Comparison of ENCODE assay signal across 28 cellular contexts in the genomic region with DNA sequence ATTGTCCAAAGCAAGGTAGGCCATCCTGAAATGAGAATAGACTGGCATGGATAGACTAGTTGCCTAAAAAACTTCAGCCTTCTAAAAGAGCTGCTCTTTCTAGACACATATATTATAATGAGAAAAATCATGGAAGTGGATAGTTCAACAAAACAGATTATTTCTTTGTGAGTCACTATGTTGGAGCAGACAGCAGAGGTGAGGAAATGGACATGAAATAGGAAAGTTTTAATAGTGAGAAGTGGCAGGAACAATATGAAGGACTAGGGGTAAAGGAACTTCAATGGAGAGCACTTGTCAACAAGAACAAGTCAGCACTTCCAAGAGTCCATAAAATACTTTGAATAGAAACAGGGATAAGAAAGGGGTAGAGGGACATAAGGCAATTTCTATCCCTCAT.
DNase-seq lines count a peak whose midpoint lies in the region; ATAC-seq and TF ChIP-seq lines count a peak whose summit lies in the region.
"Had no signal": no experiment of that assay in that cellular context is flagged by ENCODE, and none has a peak within 500 bp of the region (broad histone marks: within the 10 kb centered on the region; RNA-seq: fewer than 3 reads in every experiment).

No MANE protein-coding gene starts in this region.

- H3K4me2 ChIP-seq in SK-N-SH (peak overlapping the region; percentile 5), GM23338 (no peak overlapping the region)

- H3K36me3 Mint-ChIP-seq in GM23338 (ENCODE audit: low read depth) (no peaks in the 10 kb centered on the region), natural killer cell (no peaks in the 10 kb centered on the region)
- H3K36me3 Mint-ChIP-seq: CD14-positive monocyte; stimulated activated memory B cell treated with anti-CD40 and anti-IgM and Interleukin-4, amounts not matched to agents 10 μg/mL and 1 μg/mL and 100 μg/mL, for 72 hours had no signal

- CTCF ChIA-PET in SK-N-SH (lab: Yijun Ruan, JAX), result no interaction called here

- no peak overlapping the region for H3K4me3 Mint-ChIP-seq in GM23338
- H3K4me3 Mint-ChIP-seq in natural killer cell, result no peak overlapping the region
- H3K4me3 Mint-ChIP-seq: activated naive CD4-positive, alpha-beta T cell treated with anti-CD3 and anti-CD28 coated beads for 36 hours; activated T-cell treated with anti-CD3 and anti-CD28 coated beads, Interleukin-2, amount 50 U/mL, for 72 hours; CD14-positive monocyte; nephron progenitor cell; stimulated activated memory B cell treated with anti-CD40 and anti-IgM and Interleukin-4, amounts not matched to agents 10 μg/mL and 1 μg/mL and 100 μg/mL, for 72 hours; T-helper 1 cell treated with Interleukin-12 subunit alpha and Interleukin-12 subunit beta and Interleukin-4 antibody, amounts not matched to agents 30 μg/mL and 1 μg/mL, for 36 hours had no signal

- H3K4me3 ChIP-seq in SK-N-SH (ENCODE audit: low read depth in 2 of 2, low read length in 1 of 2), result no peak overlapping the region
- H3K4me3 ChIP-seq in cardiac fibroblast (replicated peaks in 1 of 2; ENCODE audit: low read depth in 2 of 2, low read length in 2 of 2), result no peak overlapping the region
- H3K4me3 ChIP-seq in fibroblast of the aortic adventitia (ENCODE audit: low read depth, low read length), result no peak overlapping the region
- H3K4me3 ChIP-seq in GM23338, result no peak overlapping the region
- H3K4me3 ChIP-seq: K562 had no signal

- no peaks in the 10 kb centered on the region for H3K9me3 ChIP-seq in SK-N-SH
- H3K9me3 ChIP-seq: Caco-2 had no signal

- intact Hi-C loops in natural killer cell (cut with micrococcal nuclease), result no loop called here

- H3K36me3 ChIP-seq in SK-N-SH (replicated peaks in 1 of 2; ENCODE audit: control insufficient read depth in 1 of 2, insufficient read depth in 2 of 2, low read length in 1 of 2) (no peaks in the 10 kb centered on the region), GM23338 (ENCODE audit: insufficient read depth) (no peaks in the 10 kb centered on the region)

- H2AFZ ChIP-seq in SK-N-SH (ENCODE audit: low read depth) (no peak overlapping the region), GM23338 (no peak overlapping the region)

- no peak for TF ChIP-seq CTCF in SK-N-SH (IDR thresholded peaks at IDR 0.05)
- no peak for TF ChIP-seq CTCF in cardiac fibroblast (IDR thresholded peaks at IDR 0.05; ENCODE audit: low read depth, low read length)
- TF ChIP-seq CTCF in fibroblast of the aortic adventitia (IDR thresholded peaks at IDR 0.05; ENCODE audit: insufficient read depth, low read length), result no peak
- no peak for TF ChIP-seq CTCF in GM23338 (conservative IDR thresholded peaks at IDR 0.05; ENCODE audit: low read depth in 2 of 2)
- no peak for TF ChIP-seq CTCF in natural killer cell (IDR thresholded peaks at IDR 0.05)

- H3K27ac ChIP-seq in SK-N-SH (ENCODE audit: low read depth in 2 of 2, low read length in 1 of 2) (peak overlapping the region; percentile 28 to 99; a peak in 3 of 4 replicates), GM23338 (ENCODE audit: low read depth) (no peak overlapping the region)
- H3K27ac ChIP-seq: 22Rv1 had no signal

- H3K9me2 ChIP-seq in SK-N-SH, result no peaks in the 10 kb centered on the region
- H3K9me2 ChIP-seq in GM23338 (ENCODE audit: insufficient read depth), result no peaks in the 10 kb centered on the region; the same call in 1 of the 2 replicates

- H3K4me1 Mint-ChIP-seq in GM23338 (no peaks in the 10 kb centered on the region), natural killer cell (no peaks in the 10 kb centered on the region)
- H3K4me1 Mint-ChIP-seq: CD14-positive monocyte; nephron progenitor cell; stimulated activated memory B cell treated with anti-CD40 and anti-IgM and Interleukin-4, amounts not matched to agents 10 μg/mL and 1 μg/mL and 100 μg/mL, for 72 hours had no signal

- no peaks in the 10 kb centered on the region for H3K79me2 ChIP-seq in SK-N-SH (ENCODE audit: insufficient read depth)
- no peaks in the 10 kb centered on the region for H3K79me2 ChIP-seq in GM23338 (replicated peaks; ENCODE audit: insufficient read depth)

- no peak for TF ChIP-seq RAD21 in SK-N-SH (IDR thresholded peaks at IDR 0.05; ENCODE audit: low read length)

- POLR2A ChIA-PET in SK-N-SH (lab: Yijun Ruan, JAX), result no interaction called here

- H4K20me1 ChIP-seq in SK-N-SH (ENCODE audit: insufficient read depth) (no peaks in the 10 kb centered on the region), GM23338 (replicated peaks; ENCODE audit: insufficient read depth) (no peaks in the 10 kb centered on the region)

- H3K9ac ChIP-seq in SK-N-SH, result peak overlapping the region; percentile 55; the same call in 1 of the 2 replicates

- DNase-seq in SK-N-SH (no peak), cardiac fibroblast (ENCODE audit: low read depth in 2 of 2) (peak; percentile 20 to 63), fibroblast of the aortic adventitia (ENCODE audit: low read depth) (peak; percentile 42), GM23338 (ENCODE audit: low spot score) (no peak), SHP77 (lab: John Stamatoyannopoulos, UW) (no peak), natural killer cell (no peak)
- DNase-seq: activated CD4-positive, alpha-beta T cell treated with anti-CD3 and anti-CD28 coated beads, Interleukin-2, amount 50 U/mL, for 48 hours; activated CD4-positive, CD25-positive, alpha-beta regulatory T cell treated with anti-CD3 and anti-CD28 coated beads, Interleukin-2, amount 50 U/mL, for 72 hours; activated naive CD4-positive, alpha-beta T cell treated with anti-CD3 and anti-CD28 coated beads for 36 hours; activated T-cell treated with anti-CD3 and anti-CD28 coated beads, Interleukin-2, amount 50 U/mL, for 72 hours; Caco-2; effector CD8-positive, alpha-beta T cell; hypothalamus; left colon; NCI-H1105 treated with DMSO at 0.1 percent for 48 hours; NCI-H187 treated with DMSO at 0.1 percent for 48 hours; NCI-H2171; NCI-H510A; nephron progenitor cell; substantia nigra; trophoblast cell had no signal

- H3K9me3 Mint-ChIP-seq in GM23338 (0 out of 3 replicates have a peak, but pooled peaks cover 3% of the 10 kb centered on the region), natural killer cell (peaks cover 2% of the 10 kb centered on the region in 2 donors)
- H3K9me3 Mint-ChIP-seq: nephron progenitor cell; stimulated activated memory B cell treated with anti-CD40 and anti-IgM and Interleukin-4, amounts not matched to agents 10 μg/mL and 1 μg/mL and 100 μg/mL, for 72 hours; T-helper 1 cell treated with Interleukin-12 subunit alpha and Interleukin-12 subunit beta and Interleukin-4 antibody, amounts not matched to agents 30 μg/mL and 1 μg/mL, for 36 hours had no signal

- H3K4me1 ChIP-seq in SK-N-SH (ENCODE audit: control insufficient read depth in 1 of 2, insufficient read depth in 2 of 2, low read depth in 1 of 2, low read length in 1 of 2), result peaks cover 0 to 27% of the 10 kb centered on the region in 2 experiments; a peak in 3 of 4 replicates
- H3K4me1 ChIP-seq in GM23338 (ENCODE audit: insufficient read depth), result no peaks in the 10 kb centered on the region
- H3K4me1 ChIP-seq: Caco-2 had no signal

- no peak for ATAC-seq in SK-N-SH treated with all-trans-retinoic acid at 6 μM for 48 hours
- no peak for ATAC-seq in HG02623 (IDR thresholded peaks at IDR 0.05; ENCODE audit: unreplicated experiment)
- ATAC-seq in GM23338, result no peak
- ATAC-seq in natural killer cell, result no peak
- ATAC-seq: activated T-cell treated with anti-CD3 and anti-CD28 coated beads, Interleukin-2, amount 50 U/mL, for 72 hours; K562; left colon; stimulated activated memory B cell treated with anti-CD40 and anti-IgM and Interleukin-4, amounts not matched to agents 10 μg/mL and 1 μg/mL and 100 μg/mL, for 72 hours had no signal

- H3F3A ChIP-seq in SK-N-SH (replicated peaks; ENCODE audit: insufficient read depth) (peaks cover 45% of the 10 kb centered on the region), GM23338 (replicated peaks; ENCODE audit: low read depth) (no peaks in the 10 kb centered on the region)

- H3K27me3 ChIP-seq in SK-N-SH (ENCODE audit: insufficient read depth) (no peaks in the 10 kb centered on the region), GM23338 (ENCODE audit: insufficient read depth) (no peaks in the 10 kb centered on the region)

- H3K27ac Mint-ChIP-seq in GM23338, result no peak overlapping the region
- H3K27ac Mint-ChIP-seq in natural killer cell, result no peak overlapping the region
- H3K27ac Mint-ChIP-seq: activated naive CD4-positive, alpha-beta T cell treated with anti-CD3 and anti-CD28 coated beads for 36 hours; activated T-cell treated with anti-CD3 and anti-CD28 coated beads, Interleukin-2, amount 50 U/mL, for 72 hours; CD14-positive monocyte; nephron progenitor cell; stimulated activated memory B cell treated with anti-CD40 and anti-IgM and Interleukin-4, amounts not matched to agents 10 μg/mL and 1 μg/mL and 100 μg/mL, for 72 hours; T-helper 1 cell treated with Interleukin-12 subunit alpha and Interleukin-12 subunit beta and Interleukin-4 antibody, amounts not matched to agents 30 μg/mL and 1 μg/mL, for 36 hours had no signal

- no peak for TF ChIP-seq EP300 in SK-N-SH (IDR thresholded peaks at IDR 0.05; ENCODE audit: borderline replicate concordance in 1 of 2, low read depth in 1 of 2, low read length in 1 of 2)

- H3K27me3 Mint-ChIP-seq in GM23338 (ENCODE audit: insufficient read depth, low read depth, poor library complexity) (no peaks in the 10 kb centered on the region), natural killer cell (ENCODE audit: low read depth in 2 of 2) (no peaks in the 10 kb centered on the region)
- H3K27me3 Mint-ChIP-seq: stimulated activated memory B cell treated with anti-CD40 and anti-IgM and Interleukin-4, amounts not matched to agents 10 μg/mL and 1 μg/mL and 100 μg/mL, for 72 hours had no signal

TF ChIP-seq in SK-N-SH, 30 proteins besides CTCF, POLR2A, EP300 and RAD21 (continues in another document):
- TF ChIP-seq FOSL2 (IDR thresholded peaks at IDR 0.05; ENCODE audit: borderline replicate concordance, low read depth), result no peak

TF ChIP-seq in SK-N-SH treated with all-trans-retinoic acid at 6 μM for 48 hours, 23 proteins besides CTCF, POLR2A, EP300 and RAD21 (continues in another document):
- TF ChIP-seq CSDC2 (CRISPR knock-in tag; IDR thresholded peaks at IDR 0.05) (no peak), GLIS3 (CRISPR knock-in tag; IDR thresholded peaks at IDR 0.05) (no peak)

TF ChIP-seq in GM23338, 12 proteins besides CTCF, POLR2A, EP300 and RAD21:
- TF ChIP-seq STAT1 (IDR thresholded peaks at IDR 0.05; ENCODE audit: unreplicated experiment), result no peak
- no peak for TF ChIP-seq NANOG (IDR thresholded peaks at IDR 0.05; ENCODE audit: borderline replicate concordance)
- TF ChIP-seq, protein P1, sequence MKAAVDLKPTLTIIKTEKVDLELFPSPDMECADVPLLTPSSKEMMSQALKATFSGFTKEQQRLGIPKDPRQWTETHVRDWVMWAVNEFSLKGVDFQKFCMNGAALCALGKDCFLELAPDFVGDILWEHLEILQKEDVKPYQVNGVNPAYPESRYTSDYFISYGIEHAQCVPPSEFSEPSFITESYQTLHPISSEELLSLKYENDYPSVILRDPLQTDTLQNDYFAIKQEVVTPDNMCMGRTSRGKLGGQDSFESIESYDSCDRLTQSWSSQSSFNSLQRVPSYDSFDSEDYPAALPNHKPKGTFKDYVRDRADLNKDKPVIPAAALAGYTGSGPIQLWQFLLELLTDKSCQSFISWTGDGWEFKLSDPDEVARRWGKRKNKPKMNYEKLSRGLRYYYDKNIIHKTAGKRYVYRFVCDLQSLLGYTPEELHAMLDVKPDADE (IDR thresholded peaks at IDR 0.05), result no peak

Comparison
In these comparisons a context has a peak if more than half of its experiments do, and no peak if none do; other contexts are left out.
1. DNase-seq: peak in cardiac fibroblast (2 of 2) and fibroblast of the aortic adventitia (single experiment); none in SK-N-SH (single experiment), GM23338 (single experiment), SHP77 (0 of 2) and natural killer cell (single experiment).